25 cellular contexts compared by ENCODE assay signal in genomic region chr11:26418391-26418790, GRCh38.
"Had no signal": no experiment of that assay in that cellular context is flagged by ENCODE, and none has a peak within 500 bp of the region (broad histone marks: within the 10 kb centered on the region; RNA-seq: fewer than 3 reads in every experiment).

No MANE protein-coding gene starts in this region.

- H3K36me3 ChIP-seq: left lung, lower lobe of right lung, neutrophil, ovary, right atrium auricular region, stomach, thyroid gland, transverse colon, upper lobe of left lung had no signal

- DNase-seq: hippocampal formation; immature natural killer cell; kidney; left colon; lower lobe of right lung; mammary epithelial cell; mesenchymal stem cell; naive thymus-derived CD8-positive, alpha-beta T cell; ovary; stimulated activated CD4-positive, alpha-beta T cell treated with anti-CD3 and anti-CD28 coated beads, Interleukin-12 subunit alpha, Interleukin-12 subunit beta, amount 100 ng/mL, for 4 hours; stimulated activated CD4-positive, alpha-beta T cell treated with anti-CD3 and anti-CD28 coated beads, Interleukin-15, amount 100 ng/mL, for 24 hours; stimulated activated CD4-positive, alpha-beta T cell treated with anti-CD3 and anti-CD28 coated beads, Interleukin-2, amount 100 ng/mL, for 24 hours; stimulated activated CD4-positive, alpha-beta T cell treated with anti-CD3 and anti-CD28 coated beads, Interleukin-4, amount 100 ng/mL, for 1 hour; stimulated activated naive B cell treated with anti-CD40 and anti-IgM and Interleukin-4, amounts not matched to agents 10 μg/mL and 1 μg/mL and 100 μg/mL, for 72 hours; stimulated activated naive CD8-positive, alpha-beta T cell treated with anti-CD3 and anti-CD28 coated beads, Interleukin-15, Interleukin-2, amounts not matched to agents 100 U/mL and 50 U/mL, for 24 hours; stomach; testis; thyroid gland; transverse colon; upper lobe of left lung had no signal

- H3K4me1 ChIP-seq: left lung, lower lobe of right lung, right atrium auricular region, stomach, testis, thyroid gland, transverse colon, upper lobe of left lung had no signal

- H3K27ac ChIP-seq: left lung, lower lobe of right lung, neutrophil, ovary, right atrium auricular region, skin epidermis, stomach, testis, thyroid gland, transverse colon, upper lobe of left lung had no signal

- H3K4me3 ChIP-seq: left lung, lower lobe of right lung, ovary, right atrium auricular region, skin epidermis, stomach, testis, thyroid gland, transverse colon, upper lobe of left lung had no signal

- H3K27me3 ChIP-seq: left lung, neutrophil, ovary, right atrium auricular region, stomach, testis, thyroid gland, transverse colon, upper lobe of left lung had no signal

- ATAC-seq: left colon; left lung; lower lobe of right lung; naive thymus-derived CD8-positive, alpha-beta T cell; sciatic nerve; stimulated activated naive B cell treated with anti-CD40 and anti-IgM and Interleukin-4, amounts not matched to agents 10 μg/mL and 1 μg/mL and 100 μg/mL, for 72 hours; stimulated activated naive CD8-positive, alpha-beta T cell treated with anti-CD3 and anti-CD28 coated beads, Interleukin-15, Interleukin-2, amounts not matched to agents 100 U/mL and 50 U/mL, for 24 hours had no signal

- H3K9me3 ChIP-seq: left lung, lower lobe of right lung, neutrophil, ovary, right atrium auricular region, stomach, testis, thyroid gland, transverse colon, upper lobe of left lung had no signal
